Comparison of ENCODE assay signal across 7 cellular contexts in the genomic region with DNA sequence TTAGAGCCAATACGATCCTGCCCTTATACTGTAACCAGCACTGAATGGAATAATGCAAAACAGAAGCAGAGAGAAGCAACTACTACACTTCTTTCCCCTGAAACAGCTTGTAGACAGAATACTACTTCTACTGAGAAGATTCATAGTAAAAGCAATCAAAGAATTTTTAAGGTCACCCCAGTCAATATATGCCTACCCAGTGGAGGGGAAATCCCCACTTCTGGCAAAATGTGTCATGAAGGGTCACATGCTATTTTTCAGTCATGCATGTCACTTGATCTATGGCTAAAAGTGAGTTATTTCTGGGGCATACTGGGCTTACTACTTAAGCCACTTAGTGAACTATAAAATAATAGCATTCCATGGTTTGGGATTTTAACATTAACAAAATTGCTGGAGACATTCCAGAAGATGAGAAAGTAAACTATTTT. TPM values are rescaled to one million over a fixed set of nuclear protein-coding genes. Genes with fewer than 3 reads are reported as not detected.
DNase-seq lines count a peak whose midpoint lies in the region; ATAC-seq and TF ChIP-seq lines count a peak whose summit lies in the region.

No MANE protein-coding gene starts in this region.

- peak; percentile 72 for ATAC-seq in GM18907 (IDR thresholded peaks at IDR 0.05; ENCODE audit: unreplicated experiment)
- ATAC-seq in HG02763 (IDR thresholded peaks at IDR 0.05; ENCODE audit: unreplicated experiment) = peak; percentile 70
- peak; percentile 82 for ATAC-seq in activated T-helper 17 cell treated with anti-CD3 and anti-CD28 coated beads, Interleukin-2, amount 50 U/mL, for 72 hours (replicated peaks)
- ATAC-seq in body of pancreas = no peak

- WGBS in spleen, 5 donors = 53 to 76% (median 70%) methylated on average over 1 of the region's 1 CpG
- WGBS in body of pancreas, 2 donors = 89 to 93% methylated on average over 1 of the region's 1 CpG

- peaks cover 94% of the 10 kb centered on the region for H3K36me3 Mint-ChIP-seq in activated T-helper 17 cell treated with anti-CD3 and anti-CD28 coated beads, Interleukin-2, amount 50 U/mL, for 72 hours (ENCODE audit: low read depth)

- TF ChIP-seq CTCF in spleen (IDR thresholded peaks at IDR 0.05 in 8 of 11, conservative IDR thresholded peaks at IDR 0.05 in 3 of 11) (no peak), body of pancreas (IDR thresholded peaks at IDR 0.05) (no peak)

- no peaks in the 10 kb centered on the region for H3K27me3 Mint-ChIP-seq in activated T-helper 17 cell treated with anti-CD3 and anti-CD28 coated beads, Interleukin-2, amount 50 U/mL, for 72 hours

- H3K27me3 ChIP-seq in spleen (replicated peaks in 1 of 7) = no peaks in the 10 kb centered on the region
- H3K27me3 ChIP-seq in body of pancreas = no peaks in the 10 kb centered on the region

- H3K27ac ChIP-seq in spleen (peak overlapping the region in 7 of 8 donors; percentile 11 to 51 (median 29)), body of pancreas (no peak overlapping the region)

- DNase-seq in spleen = no peak
- no peak for DNase-seq in body of pancreas
- DNase-seq in NCI-H1417 (lab: John Stamatoyannopoulos, UW) = no peak
- DNase-seq in central memory CD4-positive, alpha-beta T cell = no peak

- H3K4me3 ChIP-seq in spleen (no peak overlapping the region), body of pancreas (no peak overlapping the region)

- intact Hi-C loops in spleen (cut with DNase I; ENCODE audit: low total_unique reads) (no loop called here), body of pancreas (cut with DNase I) (no loop called here)

- H3K9me3 Mint-ChIP-seq in activated T-helper 17 cell treated with anti-CD3 and anti-CD28 coated beads, Interleukin-2, amount 50 U/mL, for 72 hours = peaks cover 3% of the 10 kb centered on the region

- H3K9me3 ChIP-seq in spleen (no peaks in the 10 kb centered on the region), body of pancreas (no peaks in the 10 kb centered on the region)

- peak overlapping the region; percentile 77 for H3K4me3 Mint-ChIP-seq in activated T-helper 17 cell treated with anti-CD3 and anti-CD28 coated beads, Interleukin-2, amount 50 U/mL, for 72 hours

- H3K4me1 ChIP-seq in spleen (peaks cover 0 to 19% (median 11%) of the 10 kb centered on the region in 6 donors), body of pancreas (no peaks in the 10 kb centered on the region)

- no peak for TF ChIP-seq POLR2A in spleen (IDR thresholded peaks at IDR 0.05)
- TF ChIP-seq POLR2A in body of pancreas (IDR thresholded peaks at IDR 0.05) = no peak

- H3K36me3 ChIP-seq in spleen (peaks cover 2 to 100% (median 57%) of the 10 kb centered on the region in 6 donors), body of pancreas (replicated peaks in 1 of 2; ENCODE audit: insufficient read depth in 1 of 2, low read depth in 2 of 2) (peaks cover 0 to 18% of the 10 kb centered on the region in 2 donors)

- peak overlapping the region; percentile 97 for H3K27ac Mint-ChIP-seq in activated T-helper 17 cell treated with anti-CD3 and anti-CD28 coated beads, Interleukin-2, amount 50 U/mL, for 72 hours

- peaks cover 36% of the 10 kb centered on the region for H3K4me1 Mint-ChIP-seq in activated T-helper 17 cell treated with anti-CD3 and anti-CD28 coated beads, Interleukin-2, amount 50 U/mL, for 72 hours

RNA-seq across cellular contexts. Expression of gene IRF5, which starts 25.6 kb away (rescaled TPM):
- 10 to 100 TPM; 22.5 to 25.4 TPM for total RNA-seq in activated T-helper 17 cell treated with anti-CD3 and anti-CD28 coated beads, Interleukin-2, amount 50 U/mL, for 72 hours
- total RNA-seq in spleen (10 to 100 TPM; 34.7 to 56.3 (median 48.2) TPM), body of pancreas (10 to 100 TPM in 1 of 2 donors, 1 to 10 TPM in 1; 4.9 to 15.3 TPM)
- polyA plus RNA-seq in spleen = 10 to 100 TPM; 26.2 to 41.8 (median 41.5) TPM

RNA-seq across cellular contexts. Expression of gene KCP, which starts 52.8 kb away (rescaled TPM):
- 1 to 10 TPM in 1 of 2 donors, under 1 TPM in 1; 0.09 to 1.0 TPM for total RNA-seq in activated T-helper 17 cell treated with anti-CD3 and anti-CD28 coated beads, Interleukin-2, amount 50 U/mL, for 72 hours
- under 1 TPM; 0.14 to 0.89 (median 0.72) TPM for total RNA-seq in spleen
- 1 to 10 TPM in 1 of 3 donors, under 1 TPM in 2; 0.06 to 2.1 (median 0.35) TPM for polyA plus RNA-seq in spleen
- under 1 TPM in 1 of 2 donors, not detected in 1; 0.33 TPM for total RNA-seq in body of pancreas

Comparison
In these comparisons a context has a peak if more than half of its experiments do, and no peak if none do; other contexts are left out.
1. H3K27ac ChIP-seq: peak in spleen (7 of 8); none in body of pancreas (0 of 4).